Comparison of ENCODE assay signal across 16 cellular contexts in genomic region chr5:178094345-178094744, GRCh38.
"Had no signal": no experiment of that assay in that cellular context is flagged by ENCODE, and none has a peak within 500 bp of the region (broad histone marks: within the 10 kb centered on the region; RNA-seq: fewer than 3 reads in every experiment).

No MANE protein-coding gene starts in this region.

- H3K4me3 Mint-ChIP-seq: immature natural killer cell; nephron; stimulated activated naive CD8-positive, alpha-beta T cell treated with anti-CD3 and anti-CD28 coated beads, Interleukin-15, Interleukin-2, amounts not matched to agents 100 ng/mL and 50 ng/mL, for 24 hours had no signal

- DNase-seq: activated CD8-positive, alpha-beta memory T cell treated with anti-CD3 and anti-CD28 coated beads, Interleukin-2, amount 50 U/mL, for 48 hours; cerebellar nuclear complex; effector memory CD4-positive, alpha-beta T cell; foreskin keratinocyte; immature natural killer cell; mesenchymal stem cell; small intestine; upper lobe of left lung had no signal

- ATAC-seq: activated CD4-positive, CD25-positive, alpha-beta regulatory T cell treated with anti-CD3 and anti-CD28 coated beads, Interleukin-2, amount 50 U/mL, for 24 hours; foreskin keratinocyte; right cardiac atrium; SK-N-SH treated with all-trans-retinoic acid at 6 μM for 48 hours had no signal

- H3K4me3 ChIP-seq: ascending aorta, breast epithelium, prostate gland, upper lobe of left lung had no signal

- H3K4me1 ChIP-seq: ascending aorta, breast epithelium, foreskin keratinocyte, prostate gland, upper lobe of left lung had no signal

- H3K36me3 ChIP-seq: ascending aorta, breast epithelium, prostate gland, upper lobe of left lung had no signal

- H3K27me3 Mint-ChIP-seq: stimulated activated naive CD8-positive, alpha-beta T cell treated with anti-CD3 and anti-CD28 coated beads, Interleukin-15, Interleukin-2, amounts not matched to agents 100 ng/mL and 50 ng/mL, for 24 hours had no signal

- H3K9me3 ChIP-seq: ascending aorta, breast epithelium, prostate gland had no signal

- H3K27ac Mint-ChIP-seq: nephron; stimulated activated naive CD8-positive, alpha-beta T cell treated with anti-CD3 and anti-CD28 coated beads, Interleukin-15, Interleukin-2, amounts not matched to agents 100 ng/mL and 50 ng/mL, for 24 hours had no signal

- H3K9me3 Mint-ChIP-seq: stimulated activated naive CD8-positive, alpha-beta T cell treated with anti-CD3 and anti-CD28 coated beads, Interleukin-15, Interleukin-2, amounts not matched to agents 100 ng/mL and 50 ng/mL, for 24 hours had no signal

- H3K27ac ChIP-seq: ascending aorta, breast epithelium, foreskin keratinocyte, prostate gland, upper lobe of left lung had no signal

- H3K27me3 ChIP-seq: ascending aorta, breast epithelium, foreskin keratinocyte, upper lobe of left lung had no signal

- H3K4me1 Mint-ChIP-seq: nephron had no signal
